18 cellular contexts compared by ENCODE assay signal in genomic region chr10:35949820-35950219, GRCh38.
"Had no signal": no experiment of that assay in that cellular context is flagged by ENCODE, and none has a peak within 500 bp of the region (broad histone marks: within the 10 kb centered on the region; RNA-seq: fewer than 3 reads in every experiment).

No MANE protein-coding gene starts in this region.

- H3K27ac ChIP-seq: adrenal gland, body of pancreas, gastroesophageal sphincter, heart right ventricle, right atrium auricular region, tibial nerve, vagina, WERI-Rb-1 had no signal

- H3K9me3 ChIP-seq: adrenal gland, body of pancreas, gastroesophageal sphincter, heart right ventricle, right atrium auricular region, tibial nerve, vagina had no signal

- H3K27me3 ChIP-seq: adrenal gland, body of pancreas, gastroesophageal sphincter, heart right ventricle, right atrium auricular region, tibial nerve, vagina had no signal

- H3K4me1 ChIP-seq: adrenal gland, body of pancreas, gastroesophageal sphincter, heart right ventricle, right atrium auricular region, tibial nerve, vagina had no signal

- ATAC-seq: activated naive CD4-positive, alpha-beta T cell treated with anti-CD3 and anti-CD28 coated beads, Interleukin-2, amount 50 U/mL, for 72 hours; body of pancreas; gastroesophageal sphincter; heart right ventricle; left lobe of liver had no signal

- H3K36me3 ChIP-seq: adrenal gland, gastroesophageal sphincter, heart right ventricle, right atrium auricular region, tibial nerve, vagina, WERI-Rb-1 had no signal

- H3K4me3 ChIP-seq: adrenal gland, body of pancreas, gastroesophageal sphincter, heart right ventricle, lung, right atrium auricular region, tibial nerve, vagina had no signal

- DNase-seq: activated CD4-positive, alpha-beta memory T cell treated with anti-CD3 and anti-CD28 coated beads for 36 hours; activated gamma-delta T cell treated with Interleukin-2 at 50 U/mL for 16 hours; activated T-cell treated with anti-CD3 and anti-CD28 coated beads for 4 hours; adrenal gland; body of pancreas; central memory CD4-positive, alpha-beta T cell; heart right ventricle; stimulated activated CD4-positive, alpha-beta T cell treated with anti-CD3 and anti-CD28 coated beads, Interleukin-15, amount 100 ng/mL, for 24 hours; stimulated activated CD4-positive, alpha-beta T cell treated with anti-CD3 and anti-CD28 coated beads, Interleukin-2, amount 100 ng/mL, for 48 hours; T-helper 1 cell; WERI-Rb-1 had no signal
